In genomic region chr7:100075418-100075817, GRCh38 we compare ENCODE assay signal across 26 cellular contexts.
"Had no signal": no experiment of that assay in that cellular context is flagged by ENCODE, and none has a peak within 500 bp of the region (broad histone marks: within the 10 kb centered on the region; RNA-seq: fewer than 3 reads in every experiment).

No MANE protein-coding gene starts in this region.

- H3K4me3 Mint-ChIP-seq: mesothelial cell of epicardium; natural killer cell treated with Interleukin-12 subunit alpha and Interleukin-12 subunit beta and Interleukin-15 and Interleukin-18, amount 100 ng/mL, for 72 hours; neural progenitor cell; stimulated activated naive B cell treated with anti-CD40 and anti-IgM and Interleukin-4, amounts not matched to agents 10 μg/mL and 1 μg/mL and 100 μg/mL, for 72 hours had no signal

- H3K27me3 Mint-ChIP-seq: naive B cell; natural killer cell treated with Interleukin-12 subunit alpha and Interleukin-12 subunit beta and Interleukin-15 and Interleukin-18, amount 100 ng/mL, for 72 hours; stimulated activated naive B cell treated with anti-CD40 and anti-IgM and Interleukin-4, amounts not matched to agents 10 μg/mL and 1 μg/mL and 100 μg/mL, for 72 hours had no signal

- ATAC-seq: natural killer cell treated with Interleukin-12 subunit alpha and Interleukin-12 subunit beta and Interleukin-15 and Interleukin-18, amount 100 ng/mL, for 72 hours; sciatic nerve; stimulated activated naive B cell treated with anti-CD40 and anti-IgM and Interleukin-4, amounts not matched to agents 10 μg/mL and 1 μg/mL and 100 μg/mL, for 72 hours; stimulated activated naive CD8-positive, alpha-beta T cell treated with anti-CD3 and anti-CD28 coated beads, Interleukin-15, Interleukin-2, amounts not matched to agents 100 U/mL and 50 U/mL, for 24 hours had no signal

- H2AFZ ChIP-seq: hepatocyte, neural progenitor cell, parathyroid adenoma had no signal

- H3K36me3 ChIP-seq: uterus had no signal

- H3K27ac Mint-ChIP-seq: mesothelial cell of epicardium; natural killer cell treated with Interleukin-12 subunit alpha and Interleukin-12 subunit beta and Interleukin-15 and Interleukin-18, amount 100 ng/mL, for 72 hours; neural progenitor cell; stimulated activated naive B cell treated with anti-CD40 and anti-IgM and Interleukin-4, amounts not matched to agents 10 μg/mL and 1 μg/mL and 100 μg/mL, for 72 hours had no signal

- H3K4me3 ChIP-seq: hepatocyte, left ventricle myocardium inferior, lung, neural progenitor cell, right atrium auricular region, skin epidermis, stomach, testis, thyroid gland, transverse colon, uterus had no signal

- H3K9me3 ChIP-seq: testis, thyroid gland had no signal

- H3K27ac ChIP-seq: hepatocyte, left ventricle myocardium inferior, neural progenitor cell, neutrophil, parathyroid adenoma, right atrium auricular region, skin epidermis, stomach, testis, thyroid gland, transverse colon, uterus had no signal

- H3K9ac ChIP-seq: neural progenitor cell, parathyroid adenoma had no signal

- H3K4me1 ChIP-seq: uterus had no signal

- H3K4me2 ChIP-seq: hepatocyte, neural progenitor cell had no signal

- H3K27me3 ChIP-seq: hepatocyte, neural progenitor cell, neutrophil, right atrium auricular region, stomach, testis, thyroid gland, transverse colon, uterus had no signal

- DNase-seq: islet precursor cell; left ventricle myocardium inferior; mesendoderm; naive B cell; occipital lobe; stimulated activated CD4-positive, alpha-beta T cell treated with anti-CD3 and anti-CD28 coated beads, Interleukin-12 subunit alpha, Interleukin-12 subunit beta, amount 100 ng/mL, for 4 hours; stimulated activated CD4-positive, alpha-beta T cell treated with anti-CD3 and anti-CD28 coated beads, Interleukin-15, amount 100 ng/mL, for 24 hours; stimulated activated CD4-positive, alpha-beta T cell treated with anti-CD3 and anti-CD28 coated beads, Interleukin-2, amount 100 ng/mL, for 24 hours; stimulated activated CD4-positive, alpha-beta T cell treated with anti-CD3 and anti-CD28 coated beads, Interleukin-4, amount 100 ng/mL, for 1 hour; stimulated activated naive B cell treated with anti-CD40 and anti-IgM and Interleukin-4, amounts not matched to agents 10 μg/mL and 1 μg/mL and 100 μg/mL, for 72 hours; stimulated activated naive CD8-positive, alpha-beta T cell treated with anti-CD3 and anti-CD28 coated beads, Interleukin-15, Interleukin-2, amounts not matched to agents 100 U/mL and 50 U/mL, for 24 hours; stomach; testis; thyroid gland; transverse colon; uterus had no signal
